Comparison of ENCODE assay signal across 7 cellular contexts in genomic region chr19:41376998-41377365, GRCh38. TPM values are rescaled to one million over a fixed set of nuclear protein-coding genes. Genes with fewer than 3 reads are reported as not detected.
DNase-seq lines count a peak whose midpoint lies in the region; TF ChIP-seq lines count a peak whose summit lies in the region.
"Had no signal": no experiment of that assay in that cellular context is flagged by ENCODE, and none has a peak within 500 bp of the region (broad histone marks: within the 10 kb centered on the region; RNA-seq: fewer than 3 reads in every experiment).

No MANE protein-coding gene starts in this region.

- DNase-seq in stimulated activated CD8-positive, alpha-beta memory T cell treated with anti-CD3 and anti-CD28 coated beads, Interleukin-12 subunit alpha, Interleukin-12 subunit beta, amount 100 ng/mL, for 4 hours (ENCODE audit: low read depth), result peak; percentile 28
- no peak for DNase-seq in stimulated activated CD8-positive, alpha-beta memory T cell treated with anti-CD3 and anti-CD28 coated beads, Interleukin-4, amount 100 ng/mL, for 48 hours
- DNase-seq in kidney epithelial cell (ENCODE audit: low read depth) (no peak), vagina (ENCODE audit: extremely low spot score in 2 of 2) (no peak), NCI-H2107 treated with DMSO at 0.1 percent for 48 hours (lab: John Stamatoyannopoulos, UW; ENCODE audit: unreplicated experiment) (no peak), NCI-H187 (lab: John Stamatoyannopoulos, UW) (no peak)
- DNase-seq: NCI-H446 had no signal

- peaks cover 47% of the 10 kb centered on the region for H3K4me1 ChIP-seq in vagina

- TF ChIP-seq CTCF in kidney epithelial cell (IDR thresholded peaks at IDR 0.05; ENCODE audit: insufficient read depth, low read length, poor library complexity, severe bottlenecking) (no peak), vagina (IDR thresholded peaks at IDR 0.05) (no peak)

- TF ChIP-seq POLR2A in vagina (IDR thresholded peaks at IDR 0.05), result no peak

- H3K27ac ChIP-seq in vagina, result peak overlapping the region; percentile 84

- intact Hi-C loops in vagina (cut with DNase I), result no loop called here

- H3K27me3 ChIP-seq in kidney epithelial cell (ENCODE audit: control insufficient read depth, insufficient read depth, low read length), result no peaks in the 10 kb centered on the region
- H3K27me3 ChIP-seq in vagina, result no peaks in the 10 kb centered on the region

- H3K36me3 ChIP-seq in kidney epithelial cell (ENCODE audit: control insufficient read depth, insufficient read depth, low read length), result no peaks in the 10 kb centered on the region
- no peaks in the 10 kb centered on the region for H3K36me3 ChIP-seq in vagina

- no peaks in the 10 kb centered on the region for H3K9me3 ChIP-seq in vagina

- H3K4me3 ChIP-seq in kidney epithelial cell (ENCODE audit: low read depth, low read length) (peak overlapping the region; percentile 64), vagina (peak overlapping the region; percentile 65 to 70)

RNA-seq across cellular contexts. Expression of gene TMEM91, which starts 0.6 kb away (rescaled TPM):
- total RNA-seq in kidney epithelial cell, result 1.6 and 4.6 TPM in 2 replicates
- total RNA-seq in vagina, result 34.4 TPM

RNA-seq across cellular contexts. Expression of gene B9D2, which starts 13.0 kb away (rescaled TPM):
- 4.5 and 5.7 TPM in 2 replicates for total RNA-seq in kidney epithelial cell
- not detected for total RNA-seq in vagina

RNA-seq across cellular contexts. Expression of gene EXOSC5, which starts 20.2 kb away (rescaled TPM):
- 27.0 and 31.6 TPM in 2 replicates for total RNA-seq in kidney epithelial cell
- 15.2 TPM for total RNA-seq in vagina

RNA-seq across cellular contexts. Expression of gene BCKDHA, which starts 20.6 kb away (rescaled TPM):
- total RNA-seq in kidney epithelial cell (49.5 and 51.5 TPM in 2 replicates), vagina (68.5 TPM)

RNA-seq across cellular contexts. Expression of gene TGFB1, which starts 23.3 kb away (rescaled TPM):
- total RNA-seq in kidney epithelial cell (25.7 and 35.2 TPM in 2 replicates), vagina (53.3 TPM)
